33 cellular contexts compared by ENCODE assay signal in genomic region chr11:126380909-126381308, GRCh38.
"Had no signal": no experiment of that assay in that cellular context is flagged by ENCODE, and none has a peak within 500 bp of the region (broad histone marks: within the 10 kb centered on the region; RNA-seq: fewer than 3 reads in every experiment).

No MANE protein-coding gene starts in this region.

- H3K27me3 Mint-ChIP-seq: activated B cell treated with CpG ODN at 0.5 μM for 24 hours; activated CD8-positive, alpha-beta T cell treated with anti-CD3 and anti-CD28 coated beads for 36 hours; activated naive CD4-positive, alpha-beta T cell treated with anti-CD3 and anti-CD28 coated beads, Interleukin-2, amount 50 U/mL, for 24 hours; activated naive CD8-positive, alpha-beta T cell treated with anti-CD3 and anti-CD28 coated beads for 36 hours; activated naive CD8-positive, alpha-beta T cell treated with anti-CD3 and anti-CD28 coated beads, Interleukin-2, amount 50 U/mL, for 24 hours; effector memory CD8-positive, alpha-beta T cell; T-helper 17 cell had no signal

- H3K27me3 ChIP-seq: adrenal gland, body of pancreas, colonic mucosa, esophagus muscularis mucosa, foreskin keratinocyte, gastrocnemius medialis, heart left ventricle had no signal

- H3K4me3 Mint-ChIP-seq: activated B cell treated with CpG ODN at 0.5 μM for 24 hours; activated CD8-positive, alpha-beta T cell treated with anti-CD3 and anti-CD28 coated beads for 36 hours; activated naive CD4-positive, alpha-beta T cell treated with anti-CD3 and anti-CD28 coated beads for 36 hours; activated naive CD4-positive, alpha-beta T cell treated with anti-CD3 and anti-CD28 coated beads, Interleukin-2, amount 50 U/mL, for 24 hours; activated naive CD8-positive, alpha-beta T cell treated with anti-CD3 and anti-CD28 coated beads for 36 hours; activated naive CD8-positive, alpha-beta T cell treated with anti-CD3 and anti-CD28 coated beads, Interleukin-2, amount 50 U/mL, for 24 hours; activated T-cell treated with anti-CD3 and anti-CD28 coated beads, Interleukin-2, amount 50 U/mL, for 4 hours; activated T-helper 1 cell treated with anti-CD3 and anti-CD28 coated beads, Interleukin-12 subunit alpha, Interleukin-12 subunit beta, Interleukin-2, Interleukin-4 antibody, amounts not matched to agents 30 ng/mL and 10 ng/mL and 1 ng/mL, durations not matched to agents 14 hours and 24 hours and 36 hours; effector memory CD8-positive, alpha-beta T cell; T-helper 17 cell had no signal

- H3K27ac Mint-ChIP-seq: activated B cell treated with CpG ODN at 0.5 μM for 24 hours; activated CD8-positive, alpha-beta T cell treated with anti-CD3 and anti-CD28 coated beads for 36 hours; activated naive CD4-positive, alpha-beta T cell treated with anti-CD3 and anti-CD28 coated beads for 36 hours; activated naive CD4-positive, alpha-beta T cell treated with anti-CD3 and anti-CD28 coated beads, Interleukin-2, amount 50 U/mL, for 24 hours; activated naive CD8-positive, alpha-beta T cell treated with anti-CD3 and anti-CD28 coated beads for 36 hours; activated naive CD8-positive, alpha-beta T cell treated with anti-CD3 and anti-CD28 coated beads, Interleukin-2, amount 50 U/mL, for 24 hours; activated T-helper 1 cell treated with anti-CD3 and anti-CD28 coated beads, Interleukin-12 subunit alpha, Interleukin-12 subunit beta, Interleukin-2, Interleukin-4 antibody, amounts not matched to agents 30 ng/mL and 10 ng/mL and 1 ng/mL, durations not matched to agents 14 hours and 24 hours and 36 hours; activated T-helper 2 cell treated with anti-CD3 and anti-CD28 coated beads, Interferon-gamma antibody, Interleukin-2, Interleukin-4, amounts not matched to agents 10 μg/mL and 5 μg/mL and 100 μg/mL, durations not matched to agents 14 hours and 24 hours and 36 hours; T-helper 17 cell had no signal

- H3K27ac ChIP-seq: body of pancreas, colonic mucosa, esophagus muscularis mucosa, foreskin keratinocyte, gastrocnemius medialis, heart left ventricle, WERI-Rb-1 had no signal

- H3K9me3 Mint-ChIP-seq: activated B cell treated with CpG ODN at 0.5 μM for 24 hours; activated CD8-positive, alpha-beta T cell treated with anti-CD3 and anti-CD28 coated beads for 36 hours; activated naive CD4-positive, alpha-beta T cell treated with anti-CD3 and anti-CD28 coated beads for 36 hours; activated naive CD4-positive, alpha-beta T cell treated with anti-CD3 and anti-CD28 coated beads, Interleukin-2, amount 50 U/mL, for 24 hours; activated naive CD8-positive, alpha-beta T cell treated with anti-CD3 and anti-CD28 coated beads for 36 hours; activated naive CD8-positive, alpha-beta T cell treated with anti-CD3 and anti-CD28 coated beads, Interleukin-2, amount 50 U/mL, for 24 hours; activated T-cell treated with anti-CD3 and anti-CD28 coated beads, Interleukin-2, amount 50 U/mL, for 4 hours; activated T-helper 1 cell treated with anti-CD3 and anti-CD28 coated beads, Interleukin-12 subunit alpha, Interleukin-12 subunit beta, Interleukin-2, Interleukin-4 antibody, amounts not matched to agents 30 ng/mL and 10 ng/mL and 1 ng/mL, durations not matched to agents 14 hours and 24 hours and 36 hours; activated T-helper 2 cell treated with anti-CD3 and anti-CD28 coated beads, Interferon-gamma antibody, Interleukin-2, Interleukin-4, amounts not matched to agents 10 μg/mL and 5 μg/mL and 100 μg/mL, durations not matched to agents 14 hours and 24 hours and 36 hours; effector memory CD8-positive, alpha-beta T cell had no signal

- H3K36me3 Mint-ChIP-seq: activated naive CD4-positive, alpha-beta T cell treated with anti-CD3 and anti-CD28 coated beads, Interleukin-2, amount 50 U/mL, for 24 hours; activated naive CD8-positive, alpha-beta T cell treated with anti-CD3 and anti-CD28 coated beads for 36 hours had no signal

- H3K4me1 ChIP-seq: body of pancreas, foreskin keratinocyte, gastrocnemius medialis had no signal

- H3K4me3 ChIP-seq: adrenal gland, body of pancreas, colonic mucosa, esophagus muscularis mucosa, gastrocnemius medialis, heart left ventricle had no signal

- ATAC-seq: activated CD4-positive, CD25-positive, alpha-beta regulatory T cell treated with anti-CD3 and anti-CD28 coated beads, Interleukin-2, amount 50 U/mL, for 24 hours; activated CD8-positive, alpha-beta T cell treated with anti-CD3 and anti-CD28 coated beads for 36 hours; activated naive CD8-positive, alpha-beta T cell treated with anti-CD3 and anti-CD28 coated beads, Interleukin-2, amount 50 U/mL, for 24 hours; activated T-cell treated with anti-CD3 and anti-CD28 coated beads, Interleukin-2, amount 50 U/mL, for 4 hours; body of pancreas; effector memory CD8-positive, alpha-beta T cell; foreskin keratinocyte; gastrocnemius medialis; T-helper 17 cell had no signal

- DNase-seq: activated B cell treated with CpG ODN at 0.5 μM for 24 hours; activated CD4-positive, alpha-beta T cell treated with anti-CD3 and anti-CD28 coated beads for 48 hours; activated CD4-positive, alpha-beta T cell treated with anti-CD3 and anti-CD28 coated beads, Interleukin-2, amount 50 U/mL, for 1 hour; activated CD4-positive, alpha-beta T cell treated with anti-CD3 and anti-CD28 coated beads, Interleukin-2, amount 50 U/mL, for 48 hours; activated CD8-positive, alpha-beta memory T cell treated with anti-CD3 and anti-CD28 coated beads for 24 hours; activated CD8-positive, alpha-beta T cell treated with anti-CD3 and anti-CD28 coated beads for 36 hours; activated effector memory CD4-positive, alpha-beta T cell treated with anti-CD3 and anti-CD28 coated beads, Interleukin-2, amount 50 U/mL, for 16 hours; activated naive CD4-positive, alpha-beta T cell treated with anti-CD3 and anti-CD28 coated beads for 36 hours; activated naive CD8-positive, alpha-beta T cell treated with anti-CD3 and anti-CD28 coated beads for 36 hours; activated naive CD8-positive, alpha-beta T cell treated with anti-CD3 and anti-CD28 coated beads, Interleukin-2, amount 50 U/mL, for 24 hours; activated T-cell treated with anti-CD3 and anti-CD28 coated beads, Interleukin-2, amount 50 U/mL, for 4 hours; adrenal gland; amygdala; body of pancreas; caudate nucleus; colonic mucosa; dermis blood vessel endothelial cell; effector CD4-positive, alpha-beta T cell; effector memory CD8-positive, alpha-beta T cell; erythroblast; foreskin keratinocyte; gastrocnemius medialis; glutamatergic neuron; heart left ventricle; SW 1271; T-helper 1 cell; T-helper 17 cell; WERI-Rb-1 had no signal

- H3K9me3 ChIP-seq: adrenal gland, body of pancreas, colonic mucosa, esophagus muscularis mucosa, gastrocnemius medialis, heart left ventricle had no signal

- H3K4me1 Mint-ChIP-seq: activated B cell treated with CpG ODN at 0.5 μM for 24 hours; activated naive CD4-positive, alpha-beta T cell treated with anti-CD3 and anti-CD28 coated beads, Interleukin-2, amount 50 U/mL, for 24 hours; activated naive CD8-positive, alpha-beta T cell treated with anti-CD3 and anti-CD28 coated beads for 36 hours; activated naive CD8-positive, alpha-beta T cell treated with anti-CD3 and anti-CD28 coated beads, Interleukin-2, amount 50 U/mL, for 24 hours; T-helper 17 cell had no signal

- H3K36me3 ChIP-seq: adrenal gland, colonic mucosa, gastrocnemius medialis, WERI-Rb-1 had no signal
